ENCODE assay signal across 14 cellular contexts in the genomic region with DNA sequence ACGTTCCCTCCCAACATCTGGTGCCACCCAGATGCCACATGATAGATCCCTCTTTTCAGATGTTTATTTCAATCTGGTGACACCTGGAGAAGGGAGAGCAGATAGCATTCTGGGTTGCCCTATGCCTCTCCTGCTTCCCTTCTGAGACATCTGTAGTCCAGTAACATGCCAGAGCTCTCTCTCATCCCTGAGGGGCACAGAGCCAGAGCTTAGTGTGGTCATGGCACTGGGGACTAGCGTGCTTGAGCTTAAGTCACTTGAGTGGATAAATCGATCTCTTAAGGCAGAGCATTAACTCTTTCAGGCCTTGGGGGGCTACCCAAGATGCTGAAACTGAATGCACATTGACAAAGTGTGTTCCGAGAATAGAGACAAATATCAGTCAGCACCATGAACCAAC.
"Had no signal": no experiment of that assay in that cellular context is flagged by ENCODE, and none has a peak within 500 bp of the region (broad histone marks: within the 10 kb centered on the region; RNA-seq: fewer than 3 reads in every experiment).

No MANE protein-coding gene starts in this region.

- DNase-seq: activated CD4-positive, alpha-beta T cell treated with anti-CD3 and anti-CD28 coated beads for 1 hour; activated CD4-positive, alpha-beta T cell treated with anti-CD3 and anti-CD28 coated beads, Interleukin-2, amount 50 U/mL, for 48 hours; activated naive CD4-positive, alpha-beta T cell treated with Interleukin-2 at 50 U/mL for 16 hours; body of pancreas; caudate nucleus; dorsolateral prefrontal cortex; endodermal cell; immature natural killer cell; mesenchymal stem cell; naive thymus-derived CD8-positive, alpha-beta T cell; stimulated activated naive CD8-positive, alpha-beta T cell treated with anti-CD3 and anti-CD28 coated beads, Interleukin-15, Interleukin-2, amounts not matched to agents 100 U/mL and 50 U/mL, for 24 hours; T-helper 17 cell; WERI-Rb-1 had no signal

- ATAC-seq: activated T-helper 17 cell treated with anti-CD3 and anti-CD28 coated beads, Interleukin-2, amount 50 U/mL, for 72 hours; body of pancreas; naive thymus-derived CD8-positive, alpha-beta T cell; stimulated activated naive CD8-positive, alpha-beta T cell treated with anti-CD3 and anti-CD28 coated beads, Interleukin-15, Interleukin-2, amounts not matched to agents 100 U/mL and 50 U/mL, for 24 hours; T-helper 17 cell had no signal
